Comparison of ENCODE assay signal across 9 cellular contexts in genomic region chr17:82419471-82419995, GRCh38. TPM values are rescaled to one million over a fixed set of nuclear protein-coding genes. Genes with fewer than 3 reads are reported as not detected.
DNase-seq lines count a peak whose midpoint lies in the region; ATAC-seq and TF ChIP-seq lines count a peak whose summit lies in the region.
"Had no signal": no experiment of that assay in that cellular context is flagged by ENCODE, and none has a peak within 500 bp of the region (broad histone marks: within the 10 kb centered on the region; RNA-seq: fewer than 3 reads in every experiment).

No MANE protein-coding gene starts in this region.

- 80 to 88% methylated on average over 3 of the region's 3 CpGs for WGBS in heart right ventricle, 2 donors

- H3K27ac Mint-ChIP-seq in T-helper 2 cell treated with Interferon-gamma antibody and Interleukin-4, amounts not matched to agents 5 μg/mL and 100 μg/mL, for 36 hours: peak overlapping the region; percentile 87
- H3K27ac Mint-ChIP-seq in glutamatergic neuron (ENCODE audit: unreplicated experiment): no peak overlapping the region

- H3K4me3 Mint-ChIP-seq in T-helper 2 cell treated with Interferon-gamma antibody and Interleukin-4, amounts not matched to agents 5 μg/mL and 100 μg/mL, for 36 hours: peak overlapping the region; percentile 80
- peak overlapping the region; percentile 86 for H3K4me3 Mint-ChIP-seq in glutamatergic neuron (ENCODE audit: unreplicated experiment)

- no peaks in the 10 kb centered on the region for H3K27me3 Mint-ChIP-seq in T-helper 2 cell treated with Interferon-gamma antibody and Interleukin-4, amounts not matched to agents 5 μg/mL and 100 μg/mL, for 36 hours (ENCODE audit: low read depth)
- H3K27me3 Mint-ChIP-seq in glutamatergic neuron (ENCODE audit: unreplicated experiment): peaks cover 4% of the 10 kb centered on the region

- H3K9me3 ChIP-seq in subcutaneous abdominal adipose tissue (ENCODE audit: control insufficient read depth in 5 of 5, low read length in 5 of 5): peaks cover 0 to 8% (median 7%) of the 10 kb centered on the region in 5 donors
- H3K9me3 ChIP-seq in heart right ventricle: peaks cover 0 to 10% (median 6%) of the 10 kb centered on the region in 11 donors

- no peak for ATAC-seq in heart right ventricle

- H3K27me3 ChIP-seq in subcutaneous abdominal adipose tissue (ENCODE audit: control insufficient read depth in 5 of 5, insufficient read depth in 4 of 5, low read length in 5 of 5): no peaks in the 10 kb centered on the region
- no peaks in the 10 kb centered on the region for H3K27me3 ChIP-seq in heart right ventricle

- H3K36me3 Mint-ChIP-seq in T-helper 2 cell treated with Interferon-gamma antibody and Interleukin-4, amounts not matched to agents 5 μg/mL and 100 μg/mL, for 36 hours (ENCODE audit: low read depth): peaks cover 32% of the 10 kb centered on the region
- peaks cover 28% of the 10 kb centered on the region for H3K36me3 Mint-ChIP-seq in glutamatergic neuron (ENCODE audit: unreplicated experiment)

- intact Hi-C loops in heart right ventricle (cut with DNase I): loop anchor here in 5 of 10 donors (5.0 to 10.0 kb wide), 3 partner anchors 33 to 215 kb away; partner anchors contain the start of genes NARF (in 2 of the 5) and CYBC1 (in 1 of the 5)

- H3K36me3 ChIP-seq in subcutaneous abdominal adipose tissue (ENCODE audit: control insufficient read depth in 5 of 5, insufficient read depth in 5 of 5, low read length in 5 of 5) (peaks cover 0 to 3% (median 2%) of the 10 kb centered on the region in 5 donors), heart right ventricle (peaks cover 0 to 19% (median 3%) of the 10 kb centered on the region in 9 donors)

- H3K27ac ChIP-seq in subcutaneous abdominal adipose tissue (ENCODE audit: low read depth, low read length): no peak overlapping the region
- H3K27ac ChIP-seq in heart right ventricle: peak overlapping the region in 1 of 10 donors; percentile 92

- no peak for TF ChIP-seq CTCF in glutamatergic neuron (IDR thresholded peaks at IDR 0.05; ENCODE audit: partially characterized antibody, unreplicated experiment)
- no peak for TF ChIP-seq CTCF in heart right ventricle (IDR thresholded peaks at IDR 0.05)

- H3K4me1 Mint-ChIP-seq in T-helper 2 cell treated with Interferon-gamma antibody and Interleukin-4, amounts not matched to agents 5 μg/mL and 100 μg/mL, for 36 hours (ENCODE audit: low read depth): peaks cover 20% of the 10 kb centered on the region
- peaks cover 10% of the 10 kb centered on the region for H3K4me1 Mint-ChIP-seq in glutamatergic neuron (ENCODE audit: low read depth, unreplicated experiment)

- peak overlapping the region in 4 of 5 donors; percentile 85 to 90 (median 88) for H3K9ac ChIP-seq in subcutaneous abdominal adipose tissue (ENCODE audit: low read length in 5 of 5)

- H3K4me1 ChIP-seq in subcutaneous abdominal adipose tissue (ENCODE audit: control insufficient read depth in 5 of 5, insufficient read depth in 5 of 5, low read length in 5 of 5): peaks cover 6 to 28% (median 25%) of the 10 kb centered on the region in 5 donors
- peaks cover 3 to 28% (median 15%) of the 10 kb centered on the region in 9 donors for H3K4me1 ChIP-seq in heart right ventricle

- no peaks in the 10 kb centered on the region for H3K9me3 Mint-ChIP-seq in T-helper 2 cell treated with Interferon-gamma antibody and Interleukin-4, amounts not matched to agents 5 μg/mL and 100 μg/mL, for 36 hours
- H3K9me3 Mint-ChIP-seq in glutamatergic neuron (ENCODE audit: unreplicated experiment): peaks cover 19% of the 10 kb centered on the region

- DNase-seq in SIG-M5 treated with dmso at 0.1 percent for 504 hours (lab: John Stamatoyannopoulos, UW; ENCODE audit: unreplicated experiment): peak; percentile 30
- DNase-seq in SIG-M5 (lab: John Stamatoyannopoulos, UW): no peak
- no peak for DNase-seq in T-helper 2 cell treated with Interferon-gamma antibody and Interleukin-4, amounts not matched to agents 5 μg/mL and 100 μg/mL, for 36 hours (ENCODE audit: low spot score)
- DNase-seq in glutamatergic neuron: no peak
- no peak for DNase-seq in NCI-H2029 treated with DMSO at 0.1 percent for 48 hours (lab: John Stamatoyannopoulos, UW)
- no peak for DNase-seq in NCI-H2196 treated with DMSO at 0.1 percent for 48 hours (lab: John Stamatoyannopoulos, UW; ENCODE audit: unreplicated experiment)
- no peak for DNase-seq in heart right ventricle

- H3K4me3 ChIP-seq in subcutaneous abdominal adipose tissue (ENCODE audit: low read depth in 1 of 5, low read length in 5 of 5) (peak overlapping the region in 4 of 5 donors; percentile 83 to 95 (median 86)), heart right ventricle (peak overlapping the region in 5 of 10 donors; percentile 83 to 98 (median 88))

RNA-seq across cellular contexts. Expression of gene OGFOD3, which starts 1.1 kb away (rescaled TPM):
- total RNA-seq in glutamatergic neuron (ENCODE audit: unreplicated experiment): 23.0 TPM
- 10 to 100 TPM; 23.3 to 39.4 (median 31.1) TPM for total RNA-seq in heart right ventricle
- polyA plus RNA-seq in heart right ventricle: 10 to 100 TPM; 26.8 to 31.9 TPM

RNA-seq across cellular contexts. Expression of gene HEXD, which starts 1.4 kb away (rescaled TPM):
- 58.7 TPM for total RNA-seq in glutamatergic neuron (ENCODE audit: unreplicated experiment)
- total RNA-seq in heart right ventricle: 10 to 100 TPM in 8 of 10 donors, 1 to 10 TPM in 2; 9.4 to 22.2 (median 12.8) TPM
- 10 to 100 TPM; 14.1 to 53.3 TPM for polyA plus RNA-seq in heart right ventricle

RNA-seq across cellular contexts. Expression of gene CYBC1, which starts 31.0 kb away (rescaled TPM):
- total RNA-seq in glutamatergic neuron (ENCODE audit: unreplicated experiment) (134 TPM), heart right ventricle (10 to 100 TPM; 13.4 to 56.6 (median 20.5) TPM)
- polyA plus RNA-seq in heart right ventricle: 10 to 100 TPM; 26.3 to 32.5 TPM

RNA-seq across cellular contexts. Expression of gene NARF, which starts 39.0 kb away (rescaled TPM):
- 177 TPM for total RNA-seq in glutamatergic neuron (ENCODE audit: unreplicated experiment)
- 10 to 100 TPM; 48.4 to 74.8 (median 60.4) TPM for total RNA-seq in heart right ventricle
- polyA plus RNA-seq in heart right ventricle: 100 to 1,000 TPM in 1 of 2 donors, 10 to 100 TPM in 1; 68.7 to 179 TPM

RNA-seq across cellular contexts. Expression of gene UTS2R, which starts 48.0 kb away (rescaled TPM):
- total RNA-seq in glutamatergic neuron (ENCODE audit: unreplicated experiment): 7.2 TPM
- 1 to 10 TPM in 7 of 10 donors, under 1 TPM in 3; 0.42 to 5.9 (median 1.4) TPM for total RNA-seq in heart right ventricle
- polyA plus RNA-seq in heart right ventricle: under 1 TPM in 1 of 2 donors, not detected in 1; 0.04 TPM
- total RNA-seq: activated CD8-positive, alpha-beta memory T cell treated with anti-CD3 and anti-CD28 coated beads for 36 hours had no signal
